ENCODE assay signal across 10 cellular contexts in genomic region chr5:180829711-180830110, GRCh38. TPM values are rescaled to one million over a fixed set of nuclear protein-coding genes. Genes with fewer than 3 reads are reported as not detected.
DNase-seq lines count a peak whose midpoint lies in the region; ATAC-seq and TF ChIP-seq lines count a peak whose summit lies in the region.
"Had no signal": no experiment of that assay in that cellular context is flagged by ENCODE, and none has a peak within 500 bp of the region (broad histone marks: within the 10 kb centered on the region; RNA-seq: fewer than 3 reads in every experiment).

No MANE protein-coding gene starts in this region.

- no peaks in the 10 kb centered on the region for H3K27me3 Mint-ChIP-seq in activated naive CD4-positive, alpha-beta T cell treated with anti-CD3 and anti-CD28 coated beads, Interleukin-2, amount 50 U/mL, for 24 hours
- peaks cover 9% of the 10 kb centered on the region for H3K27me3 Mint-ChIP-seq in type B pancreatic cell

- no peaks in the 10 kb centered on the region for H3K9me3 Mint-ChIP-seq in activated naive CD4-positive, alpha-beta T cell treated with anti-CD3 and anti-CD28 coated beads, Interleukin-2, amount 50 U/mL, for 24 hours
- H3K9me3 Mint-ChIP-seq in type B pancreatic cell: peaks cover 12% of the 10 kb centered on the region

- H3K4me3 Mint-ChIP-seq in activated naive CD4-positive, alpha-beta T cell treated with anti-CD3 and anti-CD28 coated beads, Interleukin-2, amount 50 U/mL, for 24 hours: peak overlapping the region; percentile 99
- peak overlapping the region; percentile 97 for H3K4me3 Mint-ChIP-seq in type B pancreatic cell

- DNase-seq in activated naive CD4-positive, alpha-beta T cell treated with anti-CD3 and anti-CD28 coated beads, Interleukin-2, amount 50 U/mL, for 16 hours: no peak
- peak in 1 of 7 donors; percentile 17 for DNase-seq in adrenal gland
- DNase-seq in type B pancreatic cell (ENCODE audit: extremely low spot score, unreplicated experiment): peak; percentile 37
- no peak for DNase-seq in mesenteric fat pad (ENCODE audit: low spot score)
- no peak for DNase-seq in kidney tubule cell (ENCODE audit: low spot score)
- DNase-seq: NCI-H1092, small intestine had no signal

- no peak for TF ChIP-seq POLR2A in adrenal gland (IDR thresholded peaks at IDR 0.05)

- H3K27me3 ChIP-seq in adrenal gland (no peaks in the 10 kb centered on the region), mucosa of rectum (ENCODE audit: control insufficient read depth in 2 of 2, insufficient read depth in 2 of 2, low read length in 2 of 2) (no peaks in the 10 kb centered on the region)

- H3K36me3 Mint-ChIP-seq in activated naive CD4-positive, alpha-beta T cell treated with anti-CD3 and anti-CD28 coated beads, Interleukin-2, amount 50 U/mL, for 24 hours: peaks cover 16% of the 10 kb centered on the region
- peaks cover 30% of the 10 kb centered on the region for H3K36me3 Mint-ChIP-seq in type B pancreatic cell

- 89 to 94% (median 90%) methylated on average over 5 of the region's 5 CpGs for WGBS in adrenal gland, 4 donors

- peak overlapping the region; percentile 99 for H3K27ac Mint-ChIP-seq in activated naive CD4-positive, alpha-beta T cell treated with anti-CD3 and anti-CD28 coated beads, Interleukin-2, amount 50 U/mL, for 24 hours
- H3K27ac Mint-ChIP-seq in type B pancreatic cell: no peak overlapping the region

- intact Hi-C loops in adrenal gland (cut with DNase I): no loop called here

- H3K4me1 Mint-ChIP-seq in activated naive CD4-positive, alpha-beta T cell treated with anti-CD3 and anti-CD28 coated beads, Interleukin-2, amount 50 U/mL, for 24 hours: peaks cover 66% of the 10 kb centered on the region
- peaks cover 32% of the 10 kb centered on the region for H3K4me1 Mint-ChIP-seq in type B pancreatic cell (ENCODE audit: unreplicated experiment)

- H3K4me1 ChIP-seq in adrenal gland (replicated peaks in 1 of 2): peaks cover 44 to 47% of the 10 kb centered on the region in 2 donors
- H3K4me1 ChIP-seq in mucosa of rectum (ENCODE audit: control insufficient read depth in 2 of 2, insufficient read depth in 2 of 2, low read length in 2 of 2): peaks cover 12 to 23% of the 10 kb centered on the region in 2 donors

- H3K27ac ChIP-seq in adrenal gland (peak overlapping the region; percentile 56 to 98 (median 97)), mucosa of rectum (ENCODE audit: low read depth in 2 of 2, low read length in 2 of 2) (peak overlapping the region; percentile 97)

- no peaks in the 10 kb centered on the region for H3K9me3 ChIP-seq in adrenal gland (replicated peaks in 1 of 3)
- no peaks in the 10 kb centered on the region for H3K9me3 ChIP-seq in mucosa of rectum (ENCODE audit: control insufficient read depth in 2 of 2, low read length in 2 of 2)

- ATAC-seq in HG03280 (IDR thresholded peaks at IDR 0.05; ENCODE audit: unreplicated experiment): no peak

- peak overlapping the region in 1 of 2 donors; percentile 99 for H3K9ac ChIP-seq in mucosa of rectum (ENCODE audit: low read depth in 1 of 2, low read length in 2 of 2)

- H3K36me3 ChIP-seq in adrenal gland (replicated peaks in 1 of 2) (peaks cover 0 to 9% of the 10 kb centered on the region in 2 donors), mucosa of rectum (ENCODE audit: control insufficient read depth in 2 of 2, insufficient read depth in 2 of 2, low read length in 2 of 2) (peaks cover 4 to 7% of the 10 kb centered on the region in 2 donors)

- TF ChIP-seq CTCF in adrenal gland (IDR thresholded peaks at IDR 0.05) (no peak), type B pancreatic cell (conservative IDR thresholded peaks at IDR 0.05) (no peak)

- H3K4me3 ChIP-seq in adrenal gland (peak overlapping the region in 2 of 4 donors; percentile 79 to 95), mucosa of rectum (ENCODE audit: low read length in 2 of 2) (peak overlapping the region; percentile 86 to 93)

RNA-seq across cellular contexts. Expression of gene MGAT1, which starts 27.1 kb away (rescaled TPM):
- total RNA-seq in adrenal gland (100 to 1,000 TPM; 117 to 224 (median 152) TPM), type B pancreatic cell (ENCODE audit: low replicate concordance) (74.8 and 93.4 TPM in 2 replicates), mesenteric fat pad (380 TPM)
- polyA plus RNA-seq in adrenal gland: 100 to 1,000 TPM in 1 of 3 donors, 10 to 100 TPM in 2; 46.8 to 144 (median 62.7) TPM

RNA-seq across cellular contexts. Expression of gene ZFP62, which starts 31.4 kb away (rescaled TPM):
- total RNA-seq in adrenal gland (10 to 100 TPM in 7 of 8 donors, 1 to 10 TPM in 1; 8.5 to 23.6 (median 14.8) TPM), type B pancreatic cell (ENCODE audit: low replicate concordance) (45.6 and 49.8 TPM in 2 replicates), mesenteric fat pad (9.1 TPM)
- 10 to 100 TPM; 17.5 to 39.7 (median 25.1) TPM for polyA plus RNA-seq in adrenal gland
